8 cellular contexts compared by ENCODE assay signal in genomic region chr11:65706303-65706763, GRCh38. TPM values are rescaled to one million over a fixed set of nuclear protein-coding genes. Genes with fewer than 3 reads are reported as not detected.
DNase-seq lines count a peak whose midpoint lies in the region; TF ChIP-seq lines count a peak whose summit lies in the region.
"Not testable (repeated sequence)": the region's sequence is repeated elsewhere in the genome, so short reads cannot be mapped to it uniquely, and the experiment has no call there.

No MANE protein-coding gene starts in this region.

- not testable (repeated sequence) for H3K9me3 Mint-ChIP-seq in HFFc6, neural progenitor cell

- peak overlapping the region in 5 of 11 experiments; percentile 36 to 70 (median 63); a peak in 8 of 22 replicates for H3K27ac ChIP-seq in BLaER1 treated with 17β-estradiol and CSF1 and Interleukin-3, amounts not matched to agents 10 nM and 100 nM
- not testable (repeated sequence) for H3K27ac ChIP-seq in neural progenitor cell

- not testable (repeated sequence) for H3K36me3 ChIP-seq in BLaER1 treated with 17β-estradiol and CSF1 and Interleukin-3, amounts not matched to agents 10 nM and 100 nM; neural progenitor cell

- not testable (repeated sequence) for H3K9me3 ChIP-seq in BLaER1 treated with 17β-estradiol and CSF1 and Interleukin-3, amounts not matched to agents 10 nM and 100 nM (replicated peaks in 1 of 11); neural progenitor cell (ENCODE audit: low read depth)

- H3K9ac ChIP-seq in BLaER1 treated with 17β-estradiol and CSF1 and Interleukin-3, amounts not matched to agents 10 nM and 100 nM, result peak overlapping the region in 4 of 11 experiments; percentile 25 to 54 (median 50); a peak in 5 of 22 replicates
- not testable (repeated sequence) for H3K9ac ChIP-seq in neural progenitor cell

- peak; percentile 61 for DNase-seq in HFFc6
- DNase-seq in NCI-H526 (lab: John Stamatoyannopoulos, UW), result peak; percentile 37 to 70
- peak; percentile 53 for DNase-seq in activated CD4-positive, CD25-positive, alpha-beta regulatory T cell treated with anti-CD3 and anti-CD28 coated beads, Interleukin-2, amount 50 U/mL, for 16 hours (ENCODE audit: low read depth, low spot score)
- DNase-seq in amniotic epithelial cell (ENCODE audit: low read depth), result peak; percentile 35
- peak; percentile 42 to 90 (median 81) for DNase-seq in head of caudate nucleus
- peak; percentile 73 for DNase-seq in neural progenitor cell (ENCODE audit: low spot score)
- DNase-seq in stimulated activated CD8-positive, alpha-beta memory T cell treated with anti-CD3 and anti-CD28 coated beads, Interleukin-15, amount 100 ng/mL, for 4 hours (ENCODE audit: low read depth in 2 of 2), result peak; percentile 46 to 60

- H3F3A ChIP-seq in neural progenitor cell (ENCODE audit: low read depth), result not testable (repeated sequence)

- not testable (repeated sequence) for H2AFZ ChIP-seq in neural progenitor cell (replicated peaks)

- H4K20me1 ChIP-seq in BLaER1 treated with 17β-estradiol and CSF1 and Interleukin-3, amounts not matched to agents 10 nM and 100 nM; neural progenitor cell (ENCODE audit: low read depth): not testable (repeated sequence)

- H3K27me3 Mint-ChIP-seq in HFFc6 (ENCODE audit: insufficient read depth) (peaks cover 16% of the 10 kb centered on the region), neural progenitor cell (ENCODE audit: insufficient read depth, low read depth) (peaks cover 19% of the 10 kb centered on the region)

- not testable (repeated sequence) for H3K36me3 Mint-ChIP-seq in HFFc6 (ENCODE audit: low read depth); neural progenitor cell

- H3K4me3 Mint-ChIP-seq in HFFc6, neural progenitor cell: not testable (repeated sequence)

- intact Hi-C loops in head of caudate nucleus (cut with DNase I), result not testable (repeated sequence)

- H3K27me3 ChIP-seq in BLaER1 treated with 17β-estradiol and CSF1 and Interleukin-3, amounts not matched to agents 10 nM and 100 nM, result not testable (repeated sequence)
- peaks cover 44% of the 10 kb centered on the region for H3K27me3 ChIP-seq in neural progenitor cell

- H3K27ac Mint-ChIP-seq in HFFc6, neural progenitor cell: not testable (repeated sequence)

- peak overlapping the region in 9 of 10 experiments; percentile 11 to 58 (median 30); a peak in 9 of 20 replicates for H3K4me3 ChIP-seq in BLaER1 treated with 17β-estradiol and CSF1 and Interleukin-3, amounts not matched to agents 10 nM and 100 nM
- H3K4me3 ChIP-seq in neural progenitor cell, result not testable (repeated sequence)

- peak overlapping the region; percentile 75 to 95 (median 81) for H3K4me2 ChIP-seq in BLaER1 treated with 17β-estradiol and CSF1 and Interleukin-3, amounts not matched to agents 10 nM and 100 nM
- H3K4me2 ChIP-seq in neural progenitor cell, result not testable (repeated sequence)

- not testable (repeated sequence) for H3K79me2 ChIP-seq in neural progenitor cell (ENCODE audit: low read depth)

- TF ChIP-seq CTCF in HFFc6 (IDR thresholded peaks at IDR 0.05) (peak; percentile 83), neural progenitor cell (IDR thresholded peaks at IDR 0.05) (peak; percentile 70)

- H3K4me1 Mint-ChIP-seq in HFFc6 (ENCODE audit: low read depth), result peaks cover 11% of the 10 kb centered on the region
- not testable (repeated sequence) for H3K4me1 Mint-ChIP-seq in neural progenitor cell

- peaks cover 16 to 88% (median 65%) of the 10 kb centered on the region in 10 experiments for H3K4me1 ChIP-seq in BLaER1 treated with 17β-estradiol and CSF1 and Interleukin-3, amounts not matched to agents 10 nM and 100 nM
- H3K4me1 ChIP-seq in neural progenitor cell, result not testable (repeated sequence)

RNA-seq across cellular contexts. Expression of gene KAT5, which starts 5.7 kb away (rescaled TPM):
- total RNA-seq in HFFc6 (2021; fragmentation: NEBNext Ultra II Directional; extraction: Animal tissue kit (Norgen Biotek cat#: 25700)), result 10 to 100 TPM; 36.5 to 42.6 (median 38.9) TPM
- 21.0 and 41.7 TPM in 2 replicates for total RNA-seq in neural progenitor cell (ENCODE audit: low replicate concordance)

RNA-seq across cellular contexts. Expression of gene RNASEH2C, which starts 14.3 kb away (rescaled TPM):
- 10 to 100 TPM; 54.0 to 85.6 (median 61.4) TPM for total RNA-seq in HFFc6 (2021; fragmentation: NEBNext Ultra II Directional; extraction: Animal tissue kit (Norgen Biotek cat#: 25700))
- 23.4 and 53.3 TPM in 2 replicates for total RNA-seq in neural progenitor cell (ENCODE audit: low replicate concordance)

RNA-seq across cellular contexts. Expression of gene RELA, which starts 43.6 kb away (rescaled TPM):
- total RNA-seq in HFFc6 (2021; fragmentation: NEBNext Ultra II Directional; extraction: Animal tissue kit (Norgen Biotek cat#: 25700)), result 10 to 100 TPM; 66.9 to 72.7 (median 69.5) TPM
- 11.0 and 14.7 TPM in 2 replicates for total RNA-seq in neural progenitor cell (ENCODE audit: low replicate concordance)
